7 cellular contexts compared by ENCODE assay signal in the genomic region with DNA sequence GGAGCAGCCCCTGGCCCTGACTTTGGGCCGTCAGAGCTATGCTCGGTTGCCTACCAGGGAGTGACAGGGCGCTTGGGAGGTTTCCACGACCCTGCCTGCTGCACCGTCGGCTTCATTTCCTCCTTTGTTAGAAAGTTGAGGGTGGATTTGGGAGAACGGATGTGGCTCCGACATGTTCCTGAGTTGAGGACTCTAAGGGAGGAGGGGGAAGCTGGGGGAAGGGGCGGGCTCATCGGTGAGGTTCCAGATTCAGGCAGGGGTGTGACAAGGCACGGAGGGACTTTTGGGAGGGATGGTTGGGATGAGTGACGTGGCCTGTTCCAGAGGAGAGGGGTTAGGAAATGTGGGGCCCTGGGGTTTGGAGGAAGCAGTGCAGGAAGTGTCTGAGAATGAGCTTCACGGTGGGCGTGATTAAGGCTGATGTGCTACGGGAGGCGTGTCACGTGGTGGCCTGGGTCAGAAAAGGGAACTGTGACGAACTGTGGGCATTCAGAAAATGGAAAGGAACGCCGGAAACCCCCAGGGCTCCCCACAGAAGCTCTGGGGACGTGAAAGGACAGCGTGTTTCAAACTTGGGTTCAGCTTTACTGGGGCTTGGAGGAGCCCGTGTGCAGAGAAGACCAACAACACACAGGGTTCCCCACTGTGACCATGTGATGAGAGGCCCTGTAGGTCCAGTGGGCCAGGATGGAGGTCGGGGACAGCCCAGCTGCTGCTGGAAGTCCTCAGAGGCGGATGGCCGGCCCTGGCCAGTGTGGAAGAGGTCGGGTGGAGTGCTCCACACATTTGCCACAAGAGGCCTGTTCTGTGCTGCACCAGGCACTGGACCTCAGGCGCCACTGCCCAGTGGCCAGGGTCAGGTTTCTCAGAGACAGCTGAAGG. TPM values are rescaled to one million over a fixed set of nuclear protein-coding genes. Genes with fewer than 3 reads are reported as not detected.
DNase-seq lines count a peak whose midpoint lies in the region; ATAC-seq and TF ChIP-seq lines count a peak whose summit lies in the region.

No MANE protein-coding gene starts in this region.

- POLR2A ChIA-PET in activated B cell treated with CpG ODN at 0.5 μM for 24 hours (lab: Charles Lee): interaction anchor here (0.5 to 7.0 kb wide), 13 partner anchors 10 to 214 kb away, joined by 3 to 61 read pairs (median 7); a partner anchor contains a TSS

- H3K27ac Mint-ChIP-seq in activated B cell treated with CpG ODN at 0.5 μM for 24 hours: peak overlapping the region; percentile 100
- H3K27ac Mint-ChIP-seq in nephron progenitor cell: peak overlapping the region; percentile 45

- DNase-seq in activated B cell treated with CpG ODN at 0.5 μM for 24 hours: peak; percentile 79
- DNase-seq in dermis blood vessel endothelial cell: peak; percentile 95
- no peak for DNase-seq in nephron progenitor cell
- DNase-seq in superior temporal gyrus (ENCODE audit: extremely low spot score): peak; percentile 13
- DNase-seq in cerebellar cortex (ENCODE audit: low spot score): no peak

- H3K4me3 Mint-ChIP-seq in activated B cell treated with CpG ODN at 0.5 μM for 24 hours (peak overlapping the region; percentile 83), nephron progenitor cell (no peak overlapping the region)

- H3K27me3 Mint-ChIP-seq in activated B cell treated with CpG ODN at 0.5 μM for 24 hours (no peaks in the 10 kb centered on the region), nephron progenitor cell (ENCODE audit: low read depth, poor library complexity) (peaks cover 3% of the 10 kb centered on the region)

- peak; percentile 51 for ATAC-seq in GM19035 (IDR thresholded peaks at IDR 0.05; ENCODE audit: unreplicated experiment)
- ATAC-seq in HG03378 (IDR thresholded peaks at IDR 0.05; ENCODE audit: unreplicated experiment): peak; percentile 46
- ATAC-seq in activated B cell treated with CpG ODN at 0.5 μM for 24 hours (ENCODE audit: low read depth): peak; percentile 55

- intact Hi-C loops in activated B cell treated with CpG ODN at 0.5 μM for 24 hours (cut with micrococcal nuclease): loop anchor here (1.0 kb wide), 3 partner anchors 15 to 54 kb away; no protein-coding TSS in a partner anchor

- TF ChIP-seq CTCF in activated B cell treated with CpG ODN at 0.5 μM for 24 hours (IDR thresholded peaks at IDR 0.05): no peak
- no peak for TF ChIP-seq CTCF in nephron progenitor cell (IDR thresholded peaks at IDR 0.05)

- H3K4me1 Mint-ChIP-seq in activated B cell treated with CpG ODN at 0.5 μM for 24 hours (peaks cover 82% of the 10 kb centered on the region), nephron progenitor cell (peaks cover 68% of the 10 kb centered on the region)

- peaks cover 18% of the 10 kb centered on the region for H3K36me3 Mint-ChIP-seq in activated B cell treated with CpG ODN at 0.5 μM for 24 hours (ENCODE audit: low read depth)
- H3K36me3 Mint-ChIP-seq in nephron progenitor cell (ENCODE audit: low read depth): no peaks in the 10 kb centered on the region

- CTCF ChIA-PET in activated B cell treated with CpG ODN at 0.5 μM for 24 hours (lab: Charles Lee): interaction anchor here (0.6 to 2.1 kb wide), 6 partner anchors 16 to 59 kb away, joined by 3 to 13 read pairs (median 6); no protein-coding TSS in a partner anchor

- no peaks in the 10 kb centered on the region for H3K9me3 Mint-ChIP-seq in activated B cell treated with CpG ODN at 0.5 μM for 24 hours
- H3K9me3 Mint-ChIP-seq in nephron progenitor cell: no peaks in the 10 kb centered on the region

RNA-seq across cellular contexts. Expression of a gene that starts 2.8 kb away (rescaled TPM):
- total RNA-seq in activated B cell treated with CpG ODN at 0.5 μM for 24 hours (53.5 and 53.6 TPM in 2 replicates), dermis blood vessel endothelial cell (102 and 247 TPM in 2 replicates)

Comparison
In these comparisons a context has a peak if more than half of its experiments do, and no peak if none do; other contexts are left out.
1. DNase-seq: peak in activated B cell treated with CpG ODN at 0.5 μM for 24 hours (single experiment), dermis blood vessel endothelial cell (single experiment) and superior temporal gyrus (single experiment); none in nephron progenitor cell (single experiment) and cerebellar cortex (single experiment).
2. Peak in every context shown above with its lines, with median percentiles within 50 percentile points of each other: ATAC-seq.